ENCODE assay signal across 25 cellular contexts in genomic region chr7:116171094-116171493, GRCh38.
"Had no signal": no experiment of that assay in that cellular context is flagged by ENCODE, and none has a peak within 500 bp of the region (broad histone marks: within the 10 kb centered on the region; RNA-seq: fewer than 3 reads in every experiment).

No MANE protein-coding gene starts in this region.

- DNase-seq: activated B cell treated with CpG ODN at 0.5 μM for 24 hours; activated CD4-positive, alpha-beta T cell treated with anti-CD3 and anti-CD28 coated beads for 1 hour; activated CD4-positive, alpha-beta T cell treated with anti-CD3 and anti-CD28 coated beads, Interleukin-2, amount 10 ng/mL, durations not matched to agents 24 days and 14 days; activated CD4-positive, alpha-beta T cell treated with anti-CD3 and anti-CD28 coated beads, Interleukin-2, amount 50 U/mL, for 48 hours; activated CD8-positive, alpha-beta memory T cell treated with anti-CD3 and anti-CD28 coated beads, Interleukin-2, amount 10 ng/mL, durations not matched to agents 7 days and 5 days; activated effector memory CD4-positive, alpha-beta T cell treated with anti-CD3 and anti-CD28 coated beads, Interleukin-2, amount 50 U/mL, for 16 hours; activated naive CD4-positive, alpha-beta T cell treated with Interleukin-2 at 50 U/mL for 16 hours; activated T-cell treated with anti-CD3 and anti-CD28 coated beads, Interleukin-2, amount 50 U/mL, for 24 hours; anterior cingulate cortex; Karpas-422; NCI-H1105 treated with DMSO at 0.1 percent for 48 hours; NCI-H1436 treated with DMSO at 0.1 percent for 48 hours; NCI-H187 treated with DMSO at 0.1 percent for 48 hours; NCI-H2171 treated with DMSO at 0.1 percent for 48 hours; NCI-H345; NCI-H510A; NCI-H526 treated with DMSO at 0.1 percent for 48 hours; NCI-H82; OCI-M1; Peyer's patch; SHP77 treated with DMSO at 0.1 percent for 48 hours; T-cell; T1000 had no signal

- H3K27me3 ChIP-seq: Peyer's patch had no signal

- H3K27ac ChIP-seq: Peyer's patch had no signal

- ATAC-seq: activated CD8-positive, alpha-beta memory T cell treated with anti-CD3 and anti-CD28 coated beads, Interleukin-2, amount 10 ng/mL, durations not matched to agents 7 days and 5 days; activated naive CD4-positive, alpha-beta T cell treated with anti-CD3 and anti-CD28 coated beads, Interleukin-2, amount 50 U/mL, for 72 hours; K562; T-cell had no signal

- H3K36me3 ChIP-seq: Peyer's patch had no signal

- H3K4me3 ChIP-seq: K562, Peyer's patch had no signal

- H3K9me3 ChIP-seq: Peyer's patch had no signal
